Comparison of ENCODE assay signal across 1 cellular context in genomic region chr12:111025792-111026430, GRCh38.
A peak's percentile ranks its signal among the peaks of the same experiment; 100 is the strongest.
TF ChIP-seq lines count a peak whose summit lies in the region.

No MANE protein-coding gene starts in this region.

TF ChIP-seq in HepG2, 621 proteins besides CTCF, POLR2A, EP300 and RAD21:
- TF ChIP-seq CREB1 (IDR thresholded peaks at IDR 0.05) (peak; percentile 54; the same call in 1 of the 2 replicates), CREB1 (CRISPR knock-in tag; IDR thresholded peaks at IDR 0.05) (no peak), MAFF (IDR thresholded peaks at IDR 0.05; ENCODE audit: low read depth, low read length) (0 out of 2 replicates have a peak, but pooled peaks have one; percentile 22), MAFK (conservative IDR thresholded peaks at IDR 0.05 in 1 of 2, IDR thresholded peaks at IDR 0.05 in 1 of 2; ENCODE audit: low read length in 2 of 2) (peak; percentile 39 to 49; a peak in 3 of 4 replicates), ZNF629 (CRISPR knock-in tag; conservative IDR thresholded peaks at IDR 0.05) (peak; percentile 67; the same call in 1 of the 2 replicates), SP4 (CRISPR knock-in tag; IDR thresholded peaks at IDR 0.05) (no peak)
